In the genomic region with DNA sequence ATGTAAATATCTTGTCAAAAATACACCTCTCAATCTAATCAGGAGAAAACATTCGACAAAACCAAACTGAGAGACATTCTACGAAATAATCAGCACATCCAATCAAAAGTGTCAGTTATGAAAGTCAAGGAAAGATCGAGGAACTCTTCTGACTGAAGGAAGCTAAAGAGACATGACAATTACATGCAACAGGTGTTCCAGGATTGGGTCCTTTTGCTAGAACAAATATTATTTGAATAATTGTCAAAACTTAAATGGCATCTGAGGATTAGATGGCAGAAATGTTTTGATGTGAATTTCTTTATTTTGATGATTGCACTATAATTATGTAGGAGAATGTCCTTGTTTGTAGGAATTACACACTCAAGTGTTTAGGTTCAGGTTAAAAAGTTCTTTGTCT, we compare ENCODE assay signal across 30 cellular contexts.
"Had no signal": no experiment of that assay in that cellular context is flagged by ENCODE, and none has a peak within 500 bp of the region (broad histone marks: within the 10 kb centered on the region; RNA-seq: fewer than 3 reads in every experiment).

No MANE protein-coding gene starts in this region.

- DNase-seq: colonic mucosa; cortex of kidney; dermis blood vessel endothelial cell; dorsolateral prefrontal cortex; effector CD4-positive, alpha-beta T cell; effector CD8-positive, alpha-beta T cell; effector memory CD4-positive, alpha-beta T cell; effector memory CD8-positive, alpha-beta T cell; endodermal cell; erythroblast; esophagus squamous epithelium; foreskin fibroblast; foreskin keratinocyte; foreskin melanocyte; gastrocnemius medialis; glutamatergic neuron; head of caudate nucleus; heart left ventricle; heart right ventricle had no signal

- H3K36me3 ChIP-seq: colonic mucosa, esophagus muscularis mucosa, esophagus squamous epithelium, gastrocnemius medialis, gastroesophageal sphincter, heart left ventricle, heart right ventricle had no signal

- H3K9me3 Mint-ChIP-seq: dendritic cell treated with granulocyte-macrophage colony-stimulating factor and Interleukin-4, amounts not matched to agents 40 ng/mL and 50 ng/mL, for 4 days; effector memory CD8-positive, alpha-beta T cell; endodermal cell had no signal

- H3K79me2 ChIP-seq: hepatocyte had no signal

- ATAC-seq: effector memory CD8-positive, alpha-beta T cell; esophagus mucosa; foreskin keratinocyte; gastrocnemius medialis; gastroesophageal sphincter; heart left ventricle; heart right ventricle had no signal

- H3K4me3 ChIP-seq: colonic mucosa, coronary artery, dorsolateral prefrontal cortex, esophagus muscularis mucosa, esophagus squamous epithelium, gastrocnemius medialis, gastroesophageal sphincter, heart left ventricle, heart right ventricle, hepatocyte had no signal

- H3K27me3 ChIP-seq: colonic mucosa, esophagus muscularis mucosa, foreskin keratinocyte, gastrocnemius medialis, gastroesophageal sphincter, hepatocyte had no signal

- H2AFZ ChIP-seq: hepatocyte had no signal

- FAIRE-seq: colon, endometrium, endothelial cell of umbilical vein, frontal cortex had no signal

- H3K27ac ChIP-seq: colonic mucosa, coronary artery, dorsolateral prefrontal cortex, epithelial cell of prostate, esophagus muscularis mucosa, esophagus squamous epithelium, foreskin keratinocyte, gastrocnemius medialis, gastroesophageal sphincter, heart left ventricle, heart right ventricle, hepatocyte had no signal

- H3K4me3 Mint-ChIP-seq: dendritic cell treated with granulocyte-macrophage colony-stimulating factor and Interleukin-4, amounts not matched to agents 40 ng/mL and 50 ng/mL, for 4 days; effector memory CD8-positive, alpha-beta T cell; endodermal cell had no signal

- H3K27ac Mint-ChIP-seq: dendritic cell treated with granulocyte-macrophage colony-stimulating factor and Interleukin-4, amounts not matched to agents 40 ng/mL and 50 ng/mL, for 4 days; effector memory CD8-positive, alpha-beta T cell; endodermal cell had no signal

- H3K4me1 ChIP-seq: colonic mucosa, esophagus squamous epithelium, foreskin keratinocyte, gastrocnemius medialis had no signal

- H3K4me2 ChIP-seq: hepatocyte had no signal

- H3K9me3 ChIP-seq: colonic mucosa, esophagus muscularis mucosa, esophagus squamous epithelium, gastrocnemius medialis, gastroesophageal sphincter, heart left ventricle, heart right ventricle had no signal
